In the genomic region with DNA sequence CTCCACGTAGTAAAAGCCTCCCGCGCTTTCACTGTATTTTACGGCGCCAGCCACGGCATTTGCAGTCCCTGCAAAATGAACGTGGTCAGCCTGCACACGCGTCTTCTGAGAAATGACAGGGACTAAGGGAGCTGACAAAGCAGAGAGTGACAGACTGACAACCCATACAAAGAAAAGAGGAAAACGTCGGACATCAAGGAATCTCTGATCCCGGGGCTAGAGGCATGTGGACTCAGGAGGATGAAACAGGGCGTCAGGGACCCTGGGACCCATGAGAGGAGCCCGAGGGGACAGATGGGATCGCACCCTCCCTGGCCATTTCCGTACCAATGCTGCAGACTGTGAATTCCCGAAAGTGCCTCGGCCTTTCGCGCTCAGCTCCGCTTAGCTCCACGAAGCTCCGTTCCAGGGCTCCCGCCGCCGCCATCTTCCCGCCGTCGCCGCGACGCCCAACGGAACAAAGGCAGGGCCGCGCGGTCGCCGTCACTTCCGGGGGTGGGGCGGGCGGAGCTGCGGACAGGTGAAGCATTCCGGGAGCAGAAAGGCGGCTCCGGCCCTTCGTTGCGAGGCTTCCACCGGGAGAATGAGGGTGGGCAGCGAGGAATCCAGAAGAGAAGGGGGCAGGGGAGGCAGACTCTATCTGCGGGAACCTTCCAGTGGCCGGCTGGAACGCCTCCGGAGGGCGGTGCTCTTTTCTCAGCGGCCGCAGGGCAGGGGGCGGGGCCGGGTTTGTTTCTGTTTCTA, we compare ENCODE assay signal across 1 cellular context.
TF ChIP-seq lines count a peak whose summit lies in the region.

A gene with protein sequence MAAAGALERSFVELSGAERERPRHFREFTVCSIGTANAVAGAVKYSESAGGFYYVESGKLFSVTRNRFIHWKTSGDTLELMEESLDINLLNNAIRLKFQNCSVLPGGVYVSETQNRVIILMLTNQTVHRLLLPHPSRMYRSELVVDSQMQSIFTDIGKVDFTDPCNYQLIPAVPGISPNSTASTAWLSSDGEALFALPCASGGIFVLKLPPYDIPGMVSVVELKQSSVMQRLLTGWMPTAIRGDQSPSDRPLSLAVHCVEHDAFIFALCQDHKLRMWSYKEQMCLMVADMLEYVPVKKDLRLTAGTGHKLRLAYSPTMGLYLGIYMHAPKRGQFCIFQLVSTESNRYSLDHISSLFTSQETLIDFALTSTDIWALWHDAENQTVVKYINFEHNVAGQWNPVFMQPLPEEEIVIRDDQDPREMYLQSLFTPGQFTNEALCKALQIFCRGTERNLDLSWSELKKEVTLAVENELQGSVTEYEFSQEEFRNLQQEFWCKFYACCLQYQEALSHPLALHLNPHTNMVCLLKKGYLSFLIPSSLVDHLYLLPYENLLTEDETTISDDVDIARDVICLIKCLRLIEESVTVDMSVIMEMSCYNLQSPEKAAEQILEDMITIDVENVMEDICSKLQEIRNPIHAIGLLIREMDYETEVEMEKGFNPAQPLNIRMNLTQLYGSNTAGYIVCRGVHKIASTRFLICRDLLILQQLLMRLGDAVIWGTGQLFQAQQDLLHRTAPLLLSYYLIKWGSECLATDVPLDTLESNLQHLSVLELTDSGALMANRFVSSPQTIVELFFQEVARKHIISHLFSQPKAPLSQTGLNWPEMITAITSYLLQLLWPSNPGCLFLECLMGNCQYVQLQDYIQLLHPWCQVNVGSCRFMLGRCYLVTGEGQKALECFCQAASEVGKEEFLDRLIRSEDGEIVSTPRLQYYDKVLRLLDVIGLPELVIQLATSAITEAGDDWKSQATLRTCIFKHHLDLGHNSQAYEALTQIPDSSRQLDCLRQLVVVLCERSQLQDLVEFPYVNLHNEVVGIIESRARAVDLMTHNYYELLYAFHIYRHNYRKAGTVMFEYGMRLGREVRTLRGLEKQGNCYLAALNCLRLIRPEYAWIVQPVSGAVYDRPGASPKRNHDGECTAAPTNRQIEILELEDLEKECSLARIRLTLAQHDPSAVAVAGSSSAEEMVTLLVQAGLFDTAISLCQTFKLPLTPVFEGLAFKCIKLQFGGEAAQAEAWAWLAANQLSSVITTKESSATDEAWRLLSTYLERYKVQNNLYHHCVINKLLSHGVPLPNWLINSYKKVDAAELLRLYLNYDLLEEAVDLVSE (N-terminal part only) (minus strand): TSS at position 459 of the 744 bp plus-strand sequence. CDS start 32 bp downstream, at position 427.

TF ChIP-seq in HepG2, 621 proteins besides CTCF, POLR2A, EP300 and RAD21 (continued from another document and continues in another):
- TF ChIP-seq ZNF800 (CRISPR knock-in tag; IDR thresholded peaks at IDR 0.05), result 0 out of 2 replicates have a peak, but pooled peaks have one; percentile 54
- TF ChIP-seq SIN3B (IDR thresholded peaks at IDR 0.05; ENCODE audit: low read length), result peak; percentile 77; the same call in 1 of the 2 replicates
- TF ChIP-seq FOXA1 (IDR thresholded peaks at IDR 0.05), result no peak
- TF ChIP-seq FOXA1 (CRISPR knock-in tag; IDR thresholded peaks at IDR 0.05), result no peak
- TF ChIP-seq ZNF598 (CRISPR knock-in tag; IDR thresholded peaks at IDR 0.05; ENCODE audit: borderline replicate concordance), result peak; percentile 57; the same call in 1 of the 2 replicates
- TF ChIP-seq SSRP1 (CRISPR knock-in tag; IDR thresholded peaks at IDR 0.05), result no peak
- TF ChIP-seq CENPT (CRISPR knock-in tag; IDR thresholded peaks at IDR 0.05; ENCODE audit: low read depth), result peak; percentile 82; the same call in 1 of the 2 replicates
- peak; percentile 76 for TF ChIP-seq ZNF18 (CRISPR knock-in tag; IDR thresholded peaks at IDR 0.05; ENCODE audit: insufficient replicate concordance)
- peak; percentile 86; the same call in 1 of the 2 replicates for TF ChIP-seq ZBTB4 (CRISPR knock-in tag; IDR thresholded peaks at IDR 0.05; ENCODE audit: borderline replicate concordance)
- TF ChIP-seq, protein P1, sequence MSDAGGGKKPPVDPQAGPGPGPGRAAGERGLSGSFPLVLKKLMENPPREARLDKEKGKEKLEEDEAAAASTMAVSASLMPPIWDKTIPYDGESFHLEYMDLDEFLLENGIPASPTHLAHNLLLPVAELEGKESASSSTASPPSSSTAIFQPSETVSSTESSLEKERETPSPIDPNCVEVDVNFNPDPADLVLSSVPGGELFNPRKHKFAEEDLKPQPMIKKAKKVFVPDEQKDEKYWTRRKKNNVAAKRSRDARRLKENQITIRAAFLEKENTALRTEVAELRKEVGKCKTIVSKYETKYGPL (CRISPR knock-in tag; IDR thresholded peaks at IDR 0.05), result no peak
- peak; percentile 51; the same call in 1 of the 2 replicates for TF ChIP-seq ZNF552 (CRISPR knock-in tag; IDR thresholded peaks at IDR 0.05; ENCODE audit: borderline replicate concordance)
- TF ChIP-seq ZNF24 (IDR thresholded peaks at IDR 0.05), result no peak
- peak; percentile 93 for TF ChIP-seq ZSCAN21 (CRISPR knock-in tag; IDR thresholded peaks at IDR 0.05; ENCODE audit: borderline replicate concordance)
- TF ChIP-seq SYNCRIP (IDR thresholded peaks at IDR 0.05; ENCODE audit: insufficient read depth, low read depth, low read length), result no peak
- peak; percentile 71 for TF ChIP-seq AGO2 (optimal IDR thresholded peaks at IDR 0.05; ENCODE audit: low read depth, low read length)
- TF ChIP-seq ZSCAN30 (CRISPR knock-in tag; IDR thresholded peaks at IDR 0.05), result no peak; the same call in 1 of the 2 replicates
- TF ChIP-seq SIX4 (CRISPR knock-in tag; IDR thresholded peaks at IDR 0.05), result 0 out of 2 replicates have a peak, but pooled peaks have one; percentile 25
- 0 out of 2 replicates have a peak, but pooled peaks have one; percentile 60 for TF ChIP-seq ZFAT (CRISPR knock-in tag; conservative IDR thresholded peaks at IDR 0.05)
- TF ChIP-seq ZNF432 (CRISPR knock-in tag; IDR thresholded peaks at IDR 0.05; ENCODE audit: borderline replicate concordance), result no peak
- TF ChIP-seq, protein P2, sequence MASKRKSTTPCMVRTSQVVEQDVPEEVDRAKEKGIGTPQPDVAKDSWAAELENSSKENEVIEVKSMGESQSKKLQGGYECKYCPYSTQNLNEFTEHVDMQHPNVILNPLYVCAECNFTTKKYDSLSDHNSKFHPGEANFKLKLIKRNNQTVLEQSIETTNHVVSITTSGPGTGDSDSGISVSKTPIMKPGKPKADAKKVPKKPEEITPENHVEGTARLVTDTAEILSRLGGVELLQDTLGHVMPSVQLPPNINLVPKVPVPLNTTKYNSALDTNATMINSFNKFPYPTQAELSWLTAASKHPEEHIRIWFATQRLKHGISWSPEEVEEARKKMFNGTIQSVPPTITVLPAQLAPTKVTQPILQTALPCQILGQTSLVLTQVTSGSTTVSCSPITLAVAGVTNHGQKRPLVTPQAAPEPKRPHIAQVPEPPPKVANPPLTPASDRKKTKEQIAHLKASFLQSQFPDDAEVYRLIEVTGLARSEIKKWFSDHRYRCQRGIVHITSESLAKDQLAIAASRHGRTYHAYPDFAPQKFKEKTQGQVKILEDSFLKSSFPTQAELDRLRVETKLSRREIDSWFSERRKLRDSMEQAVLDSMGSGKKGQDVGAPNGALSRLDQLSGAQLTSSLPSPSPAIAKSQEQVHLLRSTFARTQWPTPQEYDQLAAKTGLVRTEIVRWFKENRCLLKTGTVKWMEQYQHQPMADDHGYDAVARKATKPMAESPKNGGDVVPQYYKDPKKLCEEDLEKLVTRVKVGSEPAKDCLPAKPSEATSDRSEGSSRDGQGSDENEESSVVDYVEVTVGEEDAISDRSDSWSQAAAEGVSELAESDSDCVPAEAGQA (IDR thresholded peaks at IDR 0.05; ENCODE audit: low read depth), result peak; percentile 87
- TF ChIP-seq, protein P2 (CRISPR knock-in tag; IDR thresholded peaks at IDR 0.05; ENCODE audit: borderline replicate concordance), result peak; percentile 7; the same call in 1 of the 2 replicates
- peak; percentile 62; the same call in 1 of the 2 replicates for TF ChIP-seq ZNF768 (CRISPR knock-in tag; IDR thresholded peaks at IDR 0.05)
- no peak for TF ChIP-seq TBX3 (IDR thresholded peaks at IDR 0.05; ENCODE audit: borderline replicate concordance)
- peak; percentile 50; the same call in 1 of the 2 replicates for TF ChIP-seq E2F2 (CRISPR knock-in tag; IDR thresholded peaks at IDR 0.05; ENCODE audit: borderline replicate concordance)
- peak; percentile 60 for TF ChIP-seq SMAD3 (CRISPR knock-in tag; IDR thresholded peaks at IDR 0.05)
- TF ChIP-seq ZNF83 (CRISPR knock-in tag; IDR thresholded peaks at IDR 0.05; ENCODE audit: borderline replicate concordance), result peak; percentile 84; the same call in 1 of the 2 replicates
- TF ChIP-seq PTBP1 (IDR thresholded peaks at IDR 0.05; ENCODE audit: low read depth, low read length, poor library complexity, severe bottlenecking), result no peak
- TF ChIP-seq, protein P3, sequence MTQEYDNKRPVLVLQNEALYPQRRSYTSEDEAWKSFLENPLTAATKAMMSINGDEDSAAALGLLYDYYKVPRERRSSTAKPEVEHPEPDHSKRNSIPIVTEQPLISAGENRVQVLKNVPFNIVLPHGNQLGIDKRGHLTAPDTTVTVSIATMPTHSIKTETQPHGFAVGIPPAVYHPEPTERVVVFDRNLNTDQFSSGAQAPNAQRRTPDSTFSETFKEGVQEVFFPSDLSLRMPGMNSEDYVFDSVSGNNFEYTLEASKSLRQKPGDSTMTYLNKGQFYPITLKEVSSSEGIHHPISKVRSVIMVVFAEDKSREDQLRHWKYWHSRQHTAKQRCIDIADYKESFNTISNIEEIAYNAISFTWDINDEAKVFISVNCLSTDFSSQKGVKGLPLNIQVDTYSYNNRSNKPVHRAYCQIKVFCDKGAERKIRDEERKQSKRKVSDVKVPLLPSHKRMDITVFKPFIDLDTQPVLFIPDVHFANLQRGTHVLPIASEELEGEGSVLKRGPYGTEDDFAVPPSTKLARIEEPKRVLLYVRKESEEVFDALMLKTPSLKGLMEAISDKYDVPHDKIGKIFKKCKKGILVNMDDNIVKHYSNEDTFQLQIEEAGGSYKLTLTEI (CRISPR knock-in tag; conservative IDR thresholded peaks at IDR 0.05), result no peak
- peak; percentile 81 for TF ChIP-seq HNRNPLL (IDR thresholded peaks at IDR 0.05; ENCODE audit: low read depth, low read length, poor library complexity, severe bottlenecking)
